9 cellular contexts compared by ENCODE assay signal in genomic region chr6:101541873-101542272, GRCh38.
"Had no signal": no experiment of that assay in that cellular context is flagged by ENCODE, and none has a peak within 500 bp of the region (broad histone marks: within the 10 kb centered on the region; RNA-seq: fewer than 3 reads in every experiment).

No MANE protein-coding gene starts in this region.

- H3K27ac ChIP-seq: GM23248 had no signal

- H3K4me2 ChIP-seq: GM23338 had no signal

- H3K9me3 ChIP-seq: HAP-1 had no signal

- H3K4me3 ChIP-seq: GM23248, GM23338, HAP-1 had no signal

- DNase-seq: GM23248, GOT3, H7, H9, HCEC 1CT, HFFc6 had no signal

- H3K9ac ChIP-seq: GM23248 had no signal

- H2AFZ ChIP-seq: GM23248, GM23338 had no signal

- H3K36me3 ChIP-seq: HAP-1 had no signal

- ATAC-seq: GM23338, HCT116 had no signal
